Comparison of ENCODE assay signal across 7 cellular contexts in the genomic region with DNA sequence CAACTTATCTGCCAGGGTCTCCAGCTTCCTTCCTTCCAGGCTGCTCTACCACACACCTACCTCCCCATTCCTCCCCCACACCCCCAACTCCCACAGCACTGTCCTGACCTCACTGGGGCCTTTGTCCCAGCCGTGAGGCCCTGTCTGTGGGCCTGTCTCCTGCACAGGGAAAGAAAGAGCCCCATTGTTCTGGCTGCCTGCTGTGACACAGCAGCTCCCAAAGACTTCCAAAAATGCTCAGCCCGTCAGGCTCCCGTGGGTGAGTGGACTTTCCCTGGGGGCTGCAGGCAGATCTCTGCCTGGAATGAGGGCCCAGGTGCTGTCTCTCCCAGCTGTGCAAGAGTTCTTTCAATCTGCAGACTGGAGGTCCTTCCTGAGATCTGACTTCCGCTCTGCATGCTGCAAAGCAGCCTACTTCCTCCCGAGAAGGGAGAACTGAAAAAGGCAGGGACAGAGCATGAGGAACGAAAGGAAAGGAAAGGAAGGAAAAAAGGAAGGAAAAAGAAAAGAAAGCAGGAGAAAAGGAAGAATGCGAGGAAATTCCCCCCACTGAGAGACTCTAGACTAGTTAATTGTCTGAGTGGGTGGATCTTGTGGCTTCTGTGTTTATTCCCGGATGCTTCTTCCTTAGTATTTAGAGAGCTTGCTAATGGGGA. TPM values are rescaled to one million over a fixed set of nuclear protein-coding genes. Genes with fewer than 3 reads are reported as not detected.
DNase-seq lines count a peak whose midpoint lies in the region; ATAC-seq and TF ChIP-seq lines count a peak whose summit lies in the region.

No MANE protein-coding gene starts in this region.

- no peak for TF ChIP-seq CTCF in right atrium auricular region (IDR thresholded peaks at IDR 0.05)
- TF ChIP-seq CTCF in stomach (IDR thresholded peaks at IDR 0.05) = no peak

- intact Hi-C loops in stomach (cut with DNase I; ENCODE audit: low total_unique reads) = no loop called here

- H3K4me3 Mint-ChIP-seq in T-cell = no peak overlapping the region

- H3K27me3 Mint-ChIP-seq in T-cell = peaks cover 5 to 6% of the 10 kb centered on the region in 2 donors

- H3K36me3 Mint-ChIP-seq in T-cell = no peaks in the 10 kb centered on the region

- H3K27me3 ChIP-seq in right atrium auricular region = no peaks in the 10 kb centered on the region
- peaks cover 0 to 21% (median 7%) of the 10 kb centered on the region in 3 donors for H3K27me3 ChIP-seq in stomach

- peak overlapping the region; percentile 93 to 96 for H3K27ac ChIP-seq in right atrium auricular region
- H3K27ac ChIP-seq in stomach = peak overlapping the region; percentile 25 to 88 (median 82)

- 36 to 65% (median 53%) methylated on average over 8 of the region's 8 CpGs for WGBS in stomach, 5 donors

- POLR2A ChIA-PET in T-cell (lab: Charles Lee) = no interaction called here

- TF ChIP-seq POLR2A in stomach (IDR thresholded peaks at IDR 0.05) = no peak

- CTCF ChIA-PET in T-cell (lab: Charles Lee) = interaction anchor here (0.7 to 2.6 kb wide), 5 partner anchors 13 to 59 kb away, joined by 4 to 10 read pairs (median 6); a partner anchor contains a TSS

- H3K4me3 ChIP-seq in right atrium auricular region = no peak overlapping the region
- H3K4me3 ChIP-seq in stomach = no peak overlapping the region

- H3K9me3 ChIP-seq in right atrium auricular region (no peaks in the 10 kb centered on the region), stomach (no peaks in the 10 kb centered on the region)

- TF ChIP-seq EP300 in stomach (IDR thresholded peaks at IDR 0.05) = no peak

- ATAC-seq in T-cell (replicated peaks in 1 of 4) (no peak), esophagus mucosa (no peak)

- H3K27ac Mint-ChIP-seq in T-cell = peak overlapping the region; percentile 44 to 58

- H3K4me1 Mint-ChIP-seq in T-cell = peaks cover 37 to 57% (median 46%) of the 10 kb centered on the region in 3 donors

- no peaks in the 10 kb centered on the region for H3K36me3 ChIP-seq in right atrium auricular region
- H3K36me3 ChIP-seq in stomach = no peaks in the 10 kb centered on the region

- H3K4me1 ChIP-seq in right atrium auricular region = peaks cover 0 to 95% of the 10 kb centered on the region in 2 donors
- peaks cover 61 to 92% (median 81%) of the 10 kb centered on the region in 4 donors for H3K4me1 ChIP-seq in stomach

- H3K9me3 Mint-ChIP-seq in T-cell = no peaks in the 10 kb centered on the region

- DNase-seq in HCEC 1CT (peak; percentile 30), T-cell (no peak), right atrium auricular region (ENCODE audit: low spot score) (no peak), stomach (no peak), NCI-H1105 treated with DMSO at 0.1 percent for 48 hours (lab: John Stamatoyannopoulos, UW) (no peak)
- DNase-seq in stimulated activated CD4-positive, alpha-beta T cell treated with anti-CD3 and anti-CD28 coated beads, Interleukin-4, amount 100 ng/mL, for 4 hours = no peak

RNA-seq across cellular contexts. Expression of a gene that starts 15.1 kb away (rescaled TPM):
- total RNA-seq in T-cell (under 1 TPM in 3 of 5 donors, not detected in 2; 0.10 to 0.35 (median 0.25) TPM), right atrium auricular region (100 to 1,000 TPM; 134 to 173 TPM), stomach (10 to 100 TPM in 2 of 5 donors, 1 to 10 TPM in 3; 3.2 to 22.3 (median 8.9) TPM), esophagus mucosa (3.0 TPM)
- 1 to 10 TPM; 1.7 to 9.0 (median 3.2) TPM for polyA plus RNA-seq in stomach

RNA-seq across cellular contexts. Expression of a gene that starts 20.1 kb away (rescaled TPM):
- total RNA-seq in T-cell (not detected), right atrium auricular region (not detected), stomach (10 to 100 TPM in 1 of 5 donors, 1 to 10 TPM in 1, not detected in 3; 5.7 to 39.7 TPM), esophagus mucosa (not detected)
- under 1 TPM in 1 of 3 donors, not detected in 2; 0.05 TPM for polyA plus RNA-seq in stomach

RNA-seq across cellular contexts. Expression of a gene that starts 42.8 kb away (rescaled TPM):
- total RNA-seq in T-cell (under 1 TPM in 1 of 5 donors, not detected in 4; 0.33 TPM), right atrium auricular region (1 to 10 TPM; 1.2 to 1.8 TPM), stomach (not detected), esophagus mucosa (not detected)
- polyA plus RNA-seq in stomach = under 1 TPM in 2 of 3 donors, not detected in 1; 0.33 to 0.37 TPM

RNA-seq across cellular contexts. Expression of a gene that starts 43.3 kb away (rescaled TPM):
- 1 to 10 TPM in 4 of 5 donors, under 1 TPM in 1; 0.76 to 3.6 (median 1.6) TPM for total RNA-seq in T-cell
- 1 to 10 TPM in 1 of 2 donors, under 1 TPM in 1; 0.67 to 2.5 TPM for total RNA-seq in right atrium auricular region
- 1 to 10 TPM in 1 of 5 donors, under 1 TPM in 1, not detected in 3; 0.72 to 2.0 TPM for total RNA-seq in stomach
- 100 to 1,000 TPM in 1 of 3 donors, 1 to 10 TPM in 2; 6.9 to 207 (median 7.5) TPM for polyA plus RNA-seq in stomach
- total RNA-seq in esophagus mucosa = 1,373 TPM

Comparison
In these comparisons a context has a peak if more than half of its experiments do, and no peak if none do; other contexts are left out.
1. RNA of a gene that starts 15.1 kb away (total RNA-seq): 134 to 173 TPM in right atrium auricular region; 3.2 to 22.3 TPM in stomach, 3.0 TPM in esophagus mucosa (single experiment) and 0.10 to 0.35 TPM in T-cell; every median in the first group is over 4 times any median in the second.